ENCODE assay signal across 16 cellular contexts in the genomic region with DNA sequence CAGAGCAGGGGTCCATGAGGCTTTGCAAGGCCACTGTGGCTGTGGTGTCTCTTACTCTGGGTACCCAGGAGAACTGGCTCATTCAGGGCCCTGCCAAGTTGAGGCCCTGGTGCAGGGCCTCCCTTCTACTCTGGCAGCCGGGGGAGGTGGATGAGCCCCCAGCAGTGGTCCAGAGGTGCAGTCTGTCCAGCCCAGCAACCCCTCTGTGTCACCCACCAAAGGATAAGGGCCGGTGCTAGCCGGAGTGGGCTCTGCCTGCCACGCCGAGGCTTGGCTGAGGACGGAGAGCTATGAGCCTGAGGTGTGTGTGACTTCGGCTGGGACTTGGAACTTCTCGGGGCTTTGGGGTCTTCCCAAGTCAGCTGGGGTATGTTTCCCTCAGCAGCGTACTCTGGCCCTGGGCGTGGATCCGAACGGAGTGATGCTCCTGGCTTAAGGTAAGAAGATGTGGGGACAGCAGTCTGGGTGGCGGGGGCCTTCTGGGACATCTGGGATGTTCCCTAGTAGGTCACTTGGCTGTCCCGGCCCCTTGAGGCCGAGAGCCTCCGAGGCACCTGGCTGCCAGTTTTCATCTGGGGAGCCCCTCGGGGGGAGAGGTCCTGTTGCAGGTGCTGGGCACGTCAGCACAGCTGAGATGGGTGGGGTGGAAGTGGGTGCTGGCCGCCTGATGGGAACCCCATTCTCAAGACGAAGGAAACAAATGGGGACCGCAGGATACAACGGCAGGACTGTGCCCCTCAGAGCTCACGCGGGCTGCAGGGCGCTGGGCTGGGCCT. TPM values are rescaled to one million over a fixed set of nuclear protein-coding genes. Genes with fewer than 3 reads are reported as not detected.
DNase-seq lines count a peak whose midpoint lies in the region; ATAC-seq and TF ChIP-seq lines count a peak whose summit lies in the region.
"Had no signal": no experiment of that assay in that cellular context is flagged by ENCODE, and none has a peak within 500 bp of the region (broad histone marks: within the 10 kb centered on the region; RNA-seq: fewer than 3 reads in every experiment).

No MANE protein-coding gene starts in this region.

- H3K27ac ChIP-seq in CD4-positive, alpha-beta T cell (ENCODE audit: low read depth, low read length): no peak overlapping the region
- no peak overlapping the region for H3K27ac ChIP-seq in brain microvascular endothelial cell
- H3K27ac ChIP-seq: BLaER1, body of pancreas, ovary had no signal

- in situ Hi-C loops in brain microvascular endothelial cell (cut with HindIII; ENCODE audit: low pct_ligation_motif_present, low sequenced_read_pairs): no loop called here

- peak in 1 of 10 experiments; percentile 25 for DNase-seq in CD4-positive, alpha-beta T cell
- DNase-seq in GM12865 (ENCODE audit: low read depth): peak; percentile 8
- DNase-seq in activated naive CD4-positive, alpha-beta T cell treated with anti-CD3 and anti-CD28 coated beads, Interleukin-2, amount 50 U/mL, for 16 hours: peak; percentile 9
- peak in 1 of 10 donors; percentile 16 for DNase-seq in naive thymus-derived CD8-positive, alpha-beta T cell
- DNase-seq in brain microvascular endothelial cell: no peak
- DNase-seq in NCI-H2081 (lab: John Stamatoyannopoulos, UW): no peak
- no peak for DNase-seq in CD1c-positive myeloid dendritic cell (ENCODE audit: extremely low spot score)
- DNase-seq: body of pancreas; effector CD4-positive, alpha-beta T cell; mesendoderm; NCI-H1105 treated with DMSO at 0.1 percent for 48 hours; NCI-H510A; SK-N-SH had no signal

- POLR2A ChIA-PET in CD4-positive, alpha-beta T cell (lab: Charles Lee): no interaction called here
- POLR2A ChIA-PET in naive thymus-derived CD8-positive, alpha-beta T cell (lab: Charles Lee): interaction anchor here (11.6 kb wide), 1 partner anchor 22 kb away, joined by 290 read pairs; a partner anchor contains a TSS

- H3K4me3 ChIP-seq in GM12865 (ENCODE audit: low read depth, low read length): no peak overlapping the region
- no peak overlapping the region for H3K4me3 ChIP-seq in brain microvascular endothelial cell (ENCODE audit: low read depth, low read length)
- H3K4me3 ChIP-seq: BLaER1, body of pancreas, ovary had no signal

- intact Hi-C loops in CD4-positive, alpha-beta T cell (cut with DNase I, micrococcal nuclease): no loop called here

- H3K27ac Mint-ChIP-seq in CD4-positive, alpha-beta T cell: peak overlapping the region; percentile 36
- H3K27ac Mint-ChIP-seq in naive thymus-derived CD8-positive, alpha-beta T cell: peak overlapping the region in 8 of 10 donors; percentile 19 to 90 (median 73)

- no peaks in the 10 kb centered on the region for H3K9me3 Mint-ChIP-seq in CD4-positive, alpha-beta T cell
- H3K9me3 Mint-ChIP-seq in naive thymus-derived CD8-positive, alpha-beta T cell: no peaks in the 10 kb centered on the region

- ATAC-seq in CD4-positive, alpha-beta T cell (ENCODE audit: poor library complexity): no peak
- ATAC-seq in naive thymus-derived CD8-positive, alpha-beta T cell: no peak
- ATAC-seq in HG03432 (IDR thresholded peaks at IDR 0.05; ENCODE audit: unreplicated experiment): no peak
- ATAC-seq: body of pancreas had no signal

- peaks cover 21% of the 10 kb centered on the region for H3K4me1 Mint-ChIP-seq in CD4-positive, alpha-beta T cell (ENCODE audit: low read depth)
- peaks cover 17 to 67% (median 57%) of the 10 kb centered on the region in 4 donors for H3K4me1 Mint-ChIP-seq in naive thymus-derived CD8-positive, alpha-beta T cell

- H3K4me3 Mint-ChIP-seq in CD4-positive, alpha-beta T cell: no peak overlapping the region
- H3K4me3 Mint-ChIP-seq in naive thymus-derived CD8-positive, alpha-beta T cell: no peak overlapping the region

- H3K36me3 Mint-ChIP-seq in CD4-positive, alpha-beta T cell (ENCODE audit: low read depth): peaks cover 87% of the 10 kb centered on the region
- peaks cover 6 to 77% (median 12%) of the 10 kb centered on the region in 3 donors for H3K36me3 Mint-ChIP-seq in naive thymus-derived CD8-positive, alpha-beta T cell

- CTCF ChIA-PET in CD4-positive, alpha-beta T cell (lab: Charles Lee): no interaction called here

- no peaks in the 10 kb centered on the region for H3K9me3 ChIP-seq in CD4-positive, alpha-beta T cell (ENCODE audit: control insufficient read depth, low read length)
- H3K9me3 ChIP-seq: body of pancreas, ovary, SK-N-SH had no signal

- H3K36me3 ChIP-seq in brain microvascular endothelial cell (replicated peaks): peaks cover 8% of the 10 kb centered on the region
- H3K36me3 ChIP-seq: BLaER1, ovary had no signal

- H3K27me3 Mint-ChIP-seq in CD4-positive, alpha-beta T cell: no peaks in the 10 kb centered on the region
- no peaks in the 10 kb centered on the region for H3K27me3 Mint-ChIP-seq in naive thymus-derived CD8-positive, alpha-beta T cell

- TF ChIP-seq CTCF in CD4-positive, alpha-beta T cell (IDR thresholded peaks at IDR 0.05): no peak
- no peak for TF ChIP-seq CTCF in GM12865 (IDR thresholded peaks at IDR 0.05; ENCODE audit: insufficient read depth, low read depth, low read length, missing control alignments)
- no peak for TF ChIP-seq CTCF in brain microvascular endothelial cell (IDR thresholded peaks at IDR 0.05; ENCODE audit: low read depth, low read length, missing control alignments)

- no peaks in the 10 kb centered on the region for H3K27me3 ChIP-seq in CD4-positive, alpha-beta T cell (ENCODE audit: control insufficient read depth, insufficient read depth, low read length)
- no peaks in the 10 kb centered on the region for H3K27me3 ChIP-seq in brain microvascular endothelial cell (replicated peaks)
- H3K27me3 ChIP-seq: ovary had no signal

RNA-seq across cellular contexts. Expression of a gene that starts 25.9 kb away (rescaled TPM):
- total RNA-seq in CD4-positive, alpha-beta T cell: 100 to 1,000 TPM; 202 to 209 TPM
- total RNA-seq in naive thymus-derived CD8-positive, alpha-beta T cell: 10 to 100 TPM; 87.1 to 95.3 TPM
- 10 to 100 TPM; 22.0 to 64.0 (median 54.0) TPM for polyA plus RNA-seq in naive thymus-derived CD8-positive, alpha-beta T cell
- polyA plus RNA-seq: SK-N-SH had no signal

Comparison
In these comparisons a context has a peak if more than half of its experiments do, and no peak if none do; other contexts are left out.
1. DNase-seq: peak in GM12865 (single experiment) and activated naive CD4-positive, alpha-beta T cell treated with anti-CD3 and anti-CD28 coated beads, Interleukin-2, amount 50 U/mL, for 16 hours (single experiment); none in brain microvascular endothelial cell (single experiment), NCI-H2081 (0 of 2) and CD1c-positive myeloid dendritic cell (single experiment).